Comparison of ENCODE assay signal across 12 cellular contexts in genomic region chr15:47822066-47822465, GRCh38.
"Had no signal": no experiment of that assay in that cellular context is flagged by ENCODE, and none has a peak within 500 bp of the region (broad histone marks: within the 10 kb centered on the region; RNA-seq: fewer than 3 reads in every experiment).

No MANE protein-coding gene starts in this region.

- ATAC-seq: heart right ventricle, natural killer cell had no signal

- FAIRE-seq: endometrium had no signal

- DNase-seq: activated CD4-positive, alpha-beta T cell treated with anti-CD3 and anti-CD28 coated beads, Interleukin-2, amount 50 U/mL, for 1 hour; activated T-cell treated with anti-CD3 and anti-CD28 coated beads, Interleukin-2, amount 50 U/mL, for 1 hour; brain microvascular endothelial cell; foreskin melanocyte; heart right ventricle; islet precursor cell; natural killer cell; stimulated activated CD4-positive, alpha-beta T cell treated with anti-CD3 and anti-CD28 coated beads, Interleukin-15, amount 100 ng/mL, for 24 hours; stimulated activated CD4-positive, alpha-beta T cell treated with anti-CD3 and anti-CD28 coated beads, Interleukin-4, amount 100 ng/mL, for 24 hours; T-helper 2 cell; uterus had no signal
